In genomic region chr3:54853573-54854404, GRCh38 we compare ENCODE assay signal across 8 cellular contexts.
DNase-seq lines count a peak whose midpoint lies in the region; ATAC-seq and TF ChIP-seq lines count a peak whose summit lies in the region.

No MANE protein-coding gene starts in this region.

- H3K4me1 ChIP-seq in tibial artery = no peaks in the 10 kb centered on the region

- ATAC-seq in HG03066 (IDR thresholded peaks at IDR 0.05; ENCODE audit: low read depth, unreplicated experiment) = peak; percentile 65

- peak; percentile 72 for TF ChIP-seq CTCF in fibroblast of mammary gland (conservative IDR thresholded peaks at IDR 0.05; ENCODE audit: control insufficient read depth, insufficient read depth, low read depth, low read length)
- peak; percentile 93 for TF ChIP-seq CTCF in neural crest cell (conservative IDR thresholded peaks at IDR 0.05)
- TF ChIP-seq CTCF in tibial artery (IDR thresholded peaks at IDR 0.05) = peak; percentile 69

- intact Hi-C loops in tibial artery (cut with DNase I; ENCODE audit: low total_unique reads) = loop anchor here (10.0 kb wide), 1 partner anchor 1401 kb away; no protein-coding TSS in a partner anchor

- no peak overlapping the region for H3K4me3 Mint-ChIP-seq in neural crest cell

- H3K36me3 ChIP-seq in tibial artery = no peaks in the 10 kb centered on the region

- H3K9me3 Mint-ChIP-seq in neural crest cell = no peaks in the 10 kb centered on the region

- no peaks in the 10 kb centered on the region for H3K27me3 ChIP-seq in tibial artery

- H3K27ac Mint-ChIP-seq in neural crest cell (ENCODE audit: unreplicated experiment) = peak overlapping the region; percentile 10

- DNase-seq in activated effector memory CD4-positive, alpha-beta T cell treated with anti-CD3 and anti-CD28 coated beads, Interleukin-2, amount 50 U/mL, for 16 hours = peak; percentile 68
- DNase-seq in activated effector memory CD4-positive, alpha-beta T cell treated with Interleukin-2 at 50 U/mL for 16 hours = no peak
- DNase-seq in NCI-H345 treated with DMSO at 0.1 percent for 48 hours (lab: John Stamatoyannopoulos, UW; ENCODE audit: unreplicated experiment) = peak; percentile 34
- DNase-seq in activated CD8-positive, alpha-beta memory T cell treated with anti-CD3 and anti-CD28 coated beads for 48 hours (ENCODE audit: low read depth in 2 of 3, low spot score in 2 of 3) = peak; percentile 1 to 45 (median 6)
- peak; percentile 60 for DNase-seq in fibroblast of mammary gland (ENCODE audit: low read depth)
- DNase-seq in neural crest cell (ENCODE audit: low read depth, low spot score) = peak; percentile 91
- DNase-seq in tibial artery = peak; percentile 73 to 78

- H3K36me3 Mint-ChIP-seq in neural crest cell (ENCODE audit: low read depth) = no peaks in the 10 kb centered on the region

- H3K9me3 ChIP-seq in tibial artery = no peaks in the 10 kb centered on the region

- no peak overlapping the region for H3K4me3 ChIP-seq in fibroblast of mammary gland (ENCODE audit: control insufficient read depth, low read depth, low read length)
- H3K4me3 ChIP-seq in tibial artery = no peak overlapping the region

- H3K27ac ChIP-seq in tibial artery = no peak overlapping the region

- peaks cover 3% of the 10 kb centered on the region for H3K27me3 Mint-ChIP-seq in neural crest cell (ENCODE audit: low read depth)

- peaks cover 20% of the 10 kb centered on the region for H3K4me1 Mint-ChIP-seq in neural crest cell
